ENCODE assay signal across 22 cellular contexts in the genomic region with DNA sequence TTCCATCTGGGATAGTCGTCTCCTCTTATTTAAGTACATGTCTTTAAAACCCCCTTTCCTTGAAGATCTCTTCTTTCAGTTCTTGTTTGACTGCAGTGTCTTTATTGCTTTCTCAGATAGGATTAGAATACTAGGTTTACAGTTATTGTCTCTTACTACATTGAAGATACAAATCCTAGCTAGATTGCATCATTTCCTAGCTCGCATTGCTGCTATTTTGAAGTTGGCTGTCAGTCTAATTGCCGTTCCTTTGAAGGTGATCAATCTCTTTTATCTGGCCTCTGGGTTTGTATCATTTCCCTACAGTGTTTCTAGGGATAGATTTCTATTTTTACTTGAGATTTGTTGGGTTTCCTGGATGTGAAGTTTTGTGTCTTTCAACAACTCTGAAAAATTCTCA.
"Had no signal": no experiment of that assay in that cellular context is flagged by ENCODE, and none has a peak within 500 bp of the region (broad histone marks: within the 10 kb centered on the region; RNA-seq: fewer than 3 reads in every experiment).

No MANE protein-coding gene starts in this region.

- DNase-seq: activated CD4-positive, alpha-beta memory T cell treated with anti-CD3 and anti-CD28 coated beads, Interleukin-2, amount 10 ng/mL, durations not matched to agents 7 days and 5 days; activated CD4-positive, alpha-beta T cell treated with anti-CD3 and anti-CD28 coated beads for 1 hour; activated CD4-positive, alpha-beta T cell treated with anti-CD3 and anti-CD28 coated beads, Interleukin-2, amount 10 ng/mL, durations not matched to agents 7 days and 5 days; activated CD8-positive, alpha-beta memory T cell treated with anti-CD3 and anti-CD28 coated beads, Interleukin-2, amount 10 ng/mL, durations not matched to agents 7 days and 5 days; activated effector memory CD4-positive, alpha-beta T cell treated with Interleukin-2 at 50 U/mL for 16 hours; activated naive CD4-positive, alpha-beta T cell treated with Interleukin-2 at 50 U/mL for 16 hours; anterior cingulate cortex; dermis blood vessel endothelial cell; effector CD4-positive, alpha-beta T cell; glutamatergic neuron; left cardiac atrium; left ventricle myocardium superior; ovary; psoas muscle; stimulated activated CD4-positive, alpha-beta T cell treated with anti-CD3 and anti-CD28 coated beads, Interleukin-15, amount 100 ng/mL, for 24 hours; stimulated activated CD4-positive, alpha-beta T cell treated with anti-CD3 and anti-CD28 coated beads, Interleukin-2, amount 100 ng/mL, for 24 hours; stimulated activated naive B cell treated with anti-CD40 and anti-IgM and Interleukin-4, amounts not matched to agents 10 μg/mL and 1 μg/mL and 100 μg/mL, for 72 hours; stomach; T-helper 17 cell; T1000 had no signal

- H3K27ac ChIP-seq: ovary, psoas muscle, suprapubic skin had no signal

- H3K27me3 ChIP-seq: ovary, stomach, suprapubic skin, tibial artery had no signal

- ATAC-seq: activated CD8-positive, alpha-beta memory T cell treated with anti-CD3 and anti-CD28 coated beads, Interleukin-2, amount 10 ng/mL, durations not matched to agents 7 days and 5 days; left cardiac atrium; left ventricle myocardium superior; stimulated activated naive B cell treated with anti-CD40 and anti-IgM and Interleukin-4, amounts not matched to agents 10 μg/mL and 1 μg/mL and 100 μg/mL, for 72 hours; T-helper 17 cell had no signal

- H3K36me3 ChIP-seq: ovary had no signal

- H3K9me3 ChIP-seq: ovary, psoas muscle, stomach, suprapubic skin, tibial artery had no signal

- H3K4me1 ChIP-seq: suprapubic skin had no signal

- H3K4me3 ChIP-seq: ovary, psoas muscle, stomach, suprapubic skin, tibial artery had no signal
